Comparison of ENCODE assay signal across 11 cellular contexts in genomic region chr14:96177766-96178377, GRCh38. TPM values are rescaled to one million over a fixed set of nuclear protein-coding genes. Genes with fewer than 3 reads are reported as not detected.
DNase-seq lines count a peak whose midpoint lies in the region; ATAC-seq and TF ChIP-seq lines count a peak whose summit lies in the region.
"Had no signal": no experiment of that assay in that cellular context is flagged by ENCODE, and none has a peak within 500 bp of the region (broad histone marks: within the 10 kb centered on the region; RNA-seq: fewer than 3 reads in every experiment).

No MANE protein-coding gene starts in this region.

- H3K4me1 Mint-ChIP-seq in T-cell (peaks cover 0 to 11% (median 8%) of the 10 kb centered on the region in 3 donors), mesothelial cell of epicardium (peaks cover 51% of the 10 kb centered on the region)
- H3K4me1 Mint-ChIP-seq: CD4-positive, CD25-positive, alpha-beta regulatory T cell had no signal

- ATAC-seq in T-cell (replicated peaks in 1 of 4) (peak; percentile 54 to 94 (median 66)), aorta (ENCODE audit: low FRiP score) (peak; percentile 45), HG03280 (IDR thresholded peaks at IDR 0.05; ENCODE audit: unreplicated experiment) (no peak)

- H3K27ac Mint-ChIP-seq in T-cell, result no peak overlapping the region
- peak overlapping the region; percentile 24 for H3K27ac Mint-ChIP-seq in mesothelial cell of epicardium
- H3K27ac Mint-ChIP-seq: CD4-positive, CD25-positive, alpha-beta regulatory T cell had no signal

- H3K9me3 Mint-ChIP-seq in T-cell, result peaks cover 0 to 3% (median 0%) of the 10 kb centered on the region in 3 donors
- no peaks in the 10 kb centered on the region for H3K9me3 Mint-ChIP-seq in mesothelial cell of epicardium

- H3K4me1 ChIP-seq in aorta (ENCODE audit: control insufficient read depth in 1 of 2, insufficient read depth in 2 of 2, low read length in 2 of 2), result no peaks in the 10 kb centered on the region

- CTCF ChIA-PET in T-cell (lab: Charles Lee), result no interaction called here

- TF ChIP-seq CTCF in mesothelial cell of epicardium (IDR thresholded peaks at IDR 0.05; ENCODE audit: unreplicated experiment), result no peak

- no peaks in the 10 kb centered on the region for H3K36me3 ChIP-seq in aorta (ENCODE audit: control insufficient read depth in 1 of 2, insufficient read depth in 2 of 2, low read length in 1 of 2)
- H3K36me3 ChIP-seq: neutrophil had no signal

- H3K9me3 ChIP-seq in aorta (ENCODE audit: control insufficient read depth, low read length), result no peaks in the 10 kb centered on the region
- H3K9me3 ChIP-seq: neutrophil had no signal

- POLR2A ChIA-PET in T-cell (lab: Charles Lee), result interaction anchor here in 1 of 2 donors (0.6 kb wide), 1 partner anchor 456 kb away, joined by 4 read pairs; no protein-coding TSS in a partner anchor

- H3K36me3 Mint-ChIP-seq in T-cell (no peaks in the 10 kb centered on the region), mesothelial cell of epicardium (no peaks in the 10 kb centered on the region)
- H3K36me3 Mint-ChIP-seq: CD4-positive, CD25-positive, alpha-beta regulatory T cell had no signal

- H3K4me3 Mint-ChIP-seq in T-cell, result no peak overlapping the region
- peak overlapping the region; percentile 18 for H3K4me3 Mint-ChIP-seq in mesothelial cell of epicardium
- H3K4me3 Mint-ChIP-seq: CD4-positive, CD25-positive, alpha-beta regulatory T cell had no signal

- no peak overlapping the region for H3K27ac ChIP-seq in aorta (ENCODE audit: low read depth in 1 of 2, low read length in 2 of 2)
- H3K27ac ChIP-seq: neutrophil, SK-N-MC had no signal

- H3K4me3 ChIP-seq in aorta (ENCODE audit: low read length in 2 of 2), result no peak overlapping the region
- H3K4me3 ChIP-seq: SK-N-MC had no signal

- no peaks in the 10 kb centered on the region for H3K27me3 ChIP-seq in aorta (ENCODE audit: control insufficient read depth in 1 of 2, insufficient read depth in 2 of 2, low read length in 1 of 2)

- 33 to 36% methylated on average over 10 of the region's 10 CpGs for WGBS in aorta, 2 donors

- H3K27me3 Mint-ChIP-seq in T-cell, result peaks cover 17 to 33% of the 10 kb centered on the region in 2 donors
- peaks cover 3% of the 10 kb centered on the region for H3K27me3 Mint-ChIP-seq in mesothelial cell of epicardium (ENCODE audit: low read depth)
- H3K27me3 Mint-ChIP-seq: CD4-positive, CD25-positive, alpha-beta regulatory T cell had no signal

- peak; percentile 12 for DNase-seq in stimulated activated CD4-positive, alpha-beta T cell treated with anti-CD3 and anti-CD28 coated beads, Interleukin-12 subunit alpha, Interleukin-12 subunit beta, amount 100 ng/mL, for 4 hours
- DNase-seq in stimulated activated CD4-positive, alpha-beta T cell treated with anti-CD3 and anti-CD28 coated beads, Interleukin-1b, Interleukin-23, amount 100 ng/mL, for 48 hours, result no peak
- DNase-seq in T-cell (peak in 22 of 34 experiments; percentile 4 to 49 (median 20)), mesothelial cell of epicardium (ENCODE audit: low spot score in 2 of 2, unreplicated experiment in 2 of 2) (no peak), aorta (no peak), NCI-H1048 (lab: John Stamatoyannopoulos, UW) (no peak), occipital lobe (lab: John Stamatoyannopoulos, UW) (no peak)

- intact Hi-C loops in aorta (cut with DNase I), result no loop called here

RNA-seq across cellular contexts. Expression of gene BDKRB2, which starts 26.8 kb away (rescaled TPM):
- total RNA-seq in T-cell, result under 1 TPM in 2 of 5 donors, not detected in 3; 0.06 to 0.09 TPM
- 10.1 to 11.5 TPM (median 11.3 TPM) in 3 replicates for total RNA-seq in mesothelial cell of epicardium
- total RNA-seq in aorta, result 10 to 100 TPM in 1 of 2 donors, 1 to 10 TPM in 1; 5.2 to 12.2 TPM
- not detected for polyA plus RNA-seq in aorta
- 0.16 TPM for total RNA-seq in occipital lobe
- total RNA-seq: CD4-positive, CD25-positive, alpha-beta regulatory T cell had no signal
- polyA plus RNA-seq: CD4-positive, CD25-positive, alpha-beta regulatory T cell had no signal

Comparison
In these comparisons a context has a peak if more than half of its experiments do, and no peak if none do; other contexts are left out.
1. DNase-seq: peak in stimulated activated CD4-positive, alpha-beta T cell treated with anti-CD3 and anti-CD28 coated beads, Interleukin-12 subunit alpha, Interleukin-12 subunit beta, amount 100 ng/mL, for 4 hours (single experiment) and T-cell (22 of 34); none in stimulated activated CD4-positive, alpha-beta T cell treated with anti-CD3 and anti-CD28 coated beads, Interleukin-1b, Interleukin-23, amount 100 ng/mL, for 48 hours (single experiment), mesothelial cell of epicardium (0 of 2), aorta (0 of 2), NCI-H1048 (single experiment) and occipital lobe (single experiment).